8 cellular contexts compared by ENCODE assay signal in genomic region chr17:21119247-21119944, GRCh38. TPM values are rescaled to one million over a fixed set of nuclear protein-coding genes. Genes with fewer than 3 reads are reported as not detected.
DNase-seq lines count a peak whose midpoint lies in the region; ATAC-seq and TF ChIP-seq lines count a peak whose summit lies in the region.

No MANE protein-coding gene starts in this region.

- no peak overlapping the region for H3K4me3 Mint-ChIP-seq in CD4-positive, alpha-beta T cell
- H3K4me3 Mint-ChIP-seq in H9, result no peak overlapping the region
- no peak overlapping the region for H3K4me3 Mint-ChIP-seq in activated CD4-positive, alpha-beta T cell treated with anti-CD3 and anti-CD28 coated beads, Interleukin-2, amount 10 ng/mL, durations not matched to agents 24 days and 14 days

- H3K27me3 Mint-ChIP-seq in CD4-positive, alpha-beta T cell, result peaks cover 4% of the 10 kb centered on the region
- H3K27me3 Mint-ChIP-seq in H9 (ENCODE audit: low read depth), result no peaks in the 10 kb centered on the region; the same call in 1 of the 2 replicates
- H3K27me3 Mint-ChIP-seq in activated CD4-positive, alpha-beta T cell treated with anti-CD3 and anti-CD28 coated beads, Interleukin-2, amount 10 ng/mL, durations not matched to agents 24 days and 14 days, result peaks cover 7% of the 10 kb centered on the region

- H3K4me1 Mint-ChIP-seq in CD4-positive, alpha-beta T cell (ENCODE audit: low read depth), result peaks cover 10% of the 10 kb centered on the region
- peaks cover 13 to 14% of the 10 kb centered on the region in 2 experiments for H3K4me1 Mint-ChIP-seq in H9
- peaks cover 6% of the 10 kb centered on the region for H3K4me1 Mint-ChIP-seq in activated CD4-positive, alpha-beta T cell treated with anti-CD3 and anti-CD28 coated beads, Interleukin-2, amount 10 ng/mL, durations not matched to agents 24 days and 14 days

- intact Hi-C loops in CD4-positive, alpha-beta T cell (cut with DNase I, micrococcal nuclease), result loop anchor here (1.0 to 5.0 kb wide), 5 partner anchors 95 to 394 kb away; partner anchors contain the start of gene TMEM11 (in 1 of the 2)
- intact Hi-C loops in activated CD4-positive, alpha-beta T cell treated with anti-CD3 and anti-CD28 coated beads, Interleukin-2, amount 10 ng/mL, durations not matched to agents 24 days and 14 days (cut with micrococcal nuclease), result loop anchor here (1.0 kb wide), 2 partner anchors 8 to 394 kb away; no protein-coding TSS in a partner anchor
- intact Hi-C loops in lower lobe of right lung (cut with DNase I), result no loop called here

- H2BK5ac ChIP-seq in H9 (ENCODE audit: insufficient read length, low read length), result no peak overlapping the region

- no peak overlapping the region for H3K9ac ChIP-seq in H9 (ENCODE audit: extremely low read depth, insufficient read length, low read length)

- H4K20me1 ChIP-seq in H9 (ENCODE audit: control insufficient read depth, insufficient read depth, insufficient read length), result no peaks in the 10 kb centered on the region

- peak; percentile 52 to 72 (median 59) for DNase-seq in CD4-positive, alpha-beta T cell
- DNase-seq in H9 (peak; percentile 87), NCI-H446 treated with DMSO at 0.1 percent for 48 hours (lab: John Stamatoyannopoulos, UW) (peak; percentile 1), coronary artery (ENCODE audit: low spot score) (peak; percentile 81), lower lobe of right lung (peak; percentile 76)
- DNase-seq in activated CD4-positive, alpha-beta T cell treated with anti-CD3 and anti-CD28 coated beads, Interleukin-2, amount 10 ng/mL, durations not matched to agents 24 days and 14 days, result peak; percentile 90
- peak; percentile 42 to 52 (median 43) for DNase-seq in stimulated activated CD4-positive, alpha-beta T cell treated with anti-CD3 and anti-CD28 coated beads, TNF-alpha, amount 100 ng/mL, for 4 hours (ENCODE audit: low read depth in 3 of 3)

- peak; percentile 98 for ATAC-seq in CD4-positive, alpha-beta T cell (ENCODE audit: poor library complexity)
- ATAC-seq in lower lobe of right lung (peak; percentile 83 to 86), HG03039 (IDR thresholded peaks at IDR 0.05; ENCODE audit: unreplicated experiment) (no peak)

- peaks cover 3% of the 10 kb centered on the region; the same call in 1 of the 2 replicates for H3K4me1 ChIP-seq in H9 (ENCODE audit: insufficient read depth, low read length)
- no peaks in the 10 kb centered on the region for H3K4me1 ChIP-seq in lower lobe of right lung

- no peak overlapping the region for H3K14ac ChIP-seq in H9 (ENCODE audit: insufficient read depth, low read length)

- no peaks in the 10 kb centered on the region for H3K27me3 ChIP-seq in CD4-positive, alpha-beta T cell (ENCODE audit: control insufficient read depth, insufficient read depth, low read length)
- H3K27me3 ChIP-seq in H9 (ENCODE audit: insufficient read depth, low read length) (no peaks in the 10 kb centered on the region), lower lobe of right lung (ENCODE audit: low read depth) (no peaks in the 10 kb centered on the region)

- CTCF ChIA-PET in CD4-positive, alpha-beta T cell (lab: Charles Lee), result interaction anchor here (0.6 to 2.7 kb wide), 16 partner anchors 8 to 393 kb away, joined by 3 to 19 read pairs (median 5); no protein-coding TSS in a partner anchor

- H3K56ac ChIP-seq in H9 (ENCODE audit: insufficient read length, low read depth, low read length), result no peak overlapping the region

- no peaks in the 10 kb centered on the region for H3K36me3 ChIP-seq in lower lobe of right lung

- no peak overlapping the region for H4K5ac ChIP-seq in H9 (ENCODE audit: insufficient read length, low read depth, low read length)

- POLR2A ChIA-PET in CD4-positive, alpha-beta T cell (lab: Charles Lee), result interaction anchor here (0.8 to 1.5 kb wide), 5 partner anchors 76 to 393 kb away, joined by 3 to 8 read pairs (median 4); partner anchors contain the start of gene USP22

- H2BK120ac ChIP-seq in H9 (ENCODE audit: low read depth, low read length, poor library complexity, severe bottlenecking), result no peak overlapping the region

- no CpG with 5 or more reads among the region's 25 CpGs for WGBS in H9 (ENCODE audit: extremely low coverage, insufficient read length, low lambda C conversion rate)

- no peak overlapping the region for H2BK12ac ChIP-seq in H9 (ENCODE audit: insufficient read length, low read depth, low read length)

- no peak overlapping the region for H3K23ac ChIP-seq in H9 (ENCODE audit: insufficient read length, low read depth, low read length)

- no peaks in the 10 kb centered on the region for H3K23me2 ChIP-seq in H9 (ENCODE audit: insufficient read length, low read depth, low read length, poor library complexity, severe bottlenecking)

- H4K8ac ChIP-seq in H9 (replicated peaks; ENCODE audit: insufficient read length, low read depth, low read length), result no peak overlapping the region

- no peak overlapping the region for H2BK20ac ChIP-seq in H9 (ENCODE audit: low read depth, low read length, poor library complexity, severe bottlenecking)

- H3K18ac ChIP-seq in H9 (ENCODE audit: insufficient read length, low read depth, low read length), result no peak overlapping the region

- H3K4me3 ChIP-seq in coronary artery (peak overlapping the region; percentile 42), lower lobe of right lung (no peak overlapping the region)

- H2BK15ac ChIP-seq in H9 (ENCODE audit: low read depth, low read length), result no peak overlapping the region

- H3K79me1 ChIP-seq in H9 (ENCODE audit: insufficient read depth, low read depth, low read length, poor library complexity, severe bottlenecking), result no peaks in the 10 kb centered on the region

- H2AK5ac ChIP-seq in H9 (ENCODE audit: insufficient read length, low read length), result no peak overlapping the region

- H2AFZ ChIP-seq in H9 (ENCODE audit: low read length), result no peak overlapping the region

- H3K4ac ChIP-seq in H9 (ENCODE audit: low read depth, low read length), result no peak overlapping the region

- no peak overlapping the region for H3K27ac Mint-ChIP-seq in CD4-positive, alpha-beta T cell
- H3K27ac Mint-ChIP-seq in H9, result no peak overlapping the region
- no peak overlapping the region for H3K27ac Mint-ChIP-seq in activated CD4-positive, alpha-beta T cell treated with anti-CD3 and anti-CD28 coated beads, Interleukin-2, amount 10 ng/mL, durations not matched to agents 24 days and 14 days

- no peaks in the 10 kb centered on the region for H3K36me3 Mint-ChIP-seq in CD4-positive, alpha-beta T cell (ENCODE audit: low read depth)
- no peaks in the 10 kb centered on the region for H3K36me3 Mint-ChIP-seq in H9 (ENCODE audit: insufficient read depth in 1 of 3, low read depth in 3 of 3)
- no peaks in the 10 kb centered on the region for H3K36me3 Mint-ChIP-seq in activated CD4-positive, alpha-beta T cell treated with anti-CD3 and anti-CD28 coated beads, Interleukin-2, amount 10 ng/mL, durations not matched to agents 24 days and 14 days (ENCODE audit: low read depth)

- H4K91ac ChIP-seq in H9 (ENCODE audit: insufficient read length, low read depth, low read length), result no peak overlapping the region

- H3K9me3 ChIP-seq in CD4-positive, alpha-beta T cell (ENCODE audit: control insufficient read depth, low read length), result no peaks in the 10 kb centered on the region
- H3K9me3 ChIP-seq in H9 (ENCODE audit: control insufficient read depth, low read depth, low read length) (no peaks in the 10 kb centered on the region), lower lobe of right lung (no peaks in the 10 kb centered on the region)

- H3K79me2 ChIP-seq in H9 (ENCODE audit: insufficient read depth, low read length), result no peaks in the 10 kb centered on the region

- no peaks in the 10 kb centered on the region for H3K9me3 Mint-ChIP-seq in CD4-positive, alpha-beta T cell
- H3K9me3 Mint-ChIP-seq in H9, result no peaks in the 10 kb centered on the region
- H3K9me3 Mint-ChIP-seq in activated CD4-positive, alpha-beta T cell treated with anti-CD3 and anti-CD28 coated beads, Interleukin-2, amount 10 ng/mL, durations not matched to agents 24 days and 14 days, result no peaks in the 10 kb centered on the region

- no peak overlapping the region for H3K4me2 ChIP-seq in H9 (ENCODE audit: insufficient read depth, insufficient read length, low read length)

- peak; percentile 80 for TF ChIP-seq CTCF in CD4-positive, alpha-beta T cell (IDR thresholded peaks at IDR 0.05)
- TF ChIP-seq CTCF in H9 (conservative IDR thresholded peaks at IDR 0.05) (peak; percentile 91), coronary artery (IDR thresholded peaks at IDR 0.05) (peak; percentile 73), lower lobe of right lung (IDR thresholded peaks at IDR 0.05) (peak; percentile 83)

- no peak overlapping the region for H3T11ph ChIP-seq in H9 (ENCODE audit: low read length)

- H3K27ac ChIP-seq in CD4-positive, alpha-beta T cell (ENCODE audit: low read depth, low read length), result no peak overlapping the region
- no peak overlapping the region for H3K27ac ChIP-seq in H9 (ENCODE audit: insufficient read length, low read depth, low read length)
- peak overlapping the region; percentile 17 to 57 for H3K27ac ChIP-seq in coronary artery
- H3K27ac ChIP-seq in lower lobe of right lung, result no peak overlapping the region

RNA-seq across cellular contexts. Expression of gene DHRS7B, which starts 7.4 kb away (rescaled TPM):
- total RNA-seq in CD4-positive, alpha-beta T cell, result 1 to 10 TPM; 4.9 to 5.2 TPM
- total RNA-seq in H9 (2021), result 17.2 and 20.3 TPM in 2 replicates
- 19.4 and 22.8 TPM in 2 replicates for total RNA-seq in activated CD4-positive, alpha-beta T cell treated with anti-CD3 and anti-CD28 coated beads, Interleukin-2, amount 10 ng/mL, durations not matched to agents 24 days and 14 days
- total RNA-seq in lower lobe of right lung, result 20.9 TPM

Comparison
In these comparisons a context has a peak if more than half of its experiments do, and no peak if none do; other contexts are left out.
1. DNase-seq: peak in every context shown above with its lines; median percentile 90 in activated CD4-positive, alpha-beta T cell treated with anti-CD3 and anti-CD28 coated beads, Interleukin-2, amount 10 ng/mL, durations not matched to agents 24 days and 14 days; 87 in H9; 81 in coronary artery; 76 in lower lobe of right lung; 59 in CD4-positive, alpha-beta T cell; 43 in stimulated activated CD4-positive, alpha-beta T cell treated with anti-CD3 and anti-CD28 coated beads, TNF-alpha, amount 100 ng/mL, for 4 hours; 1 in NCI-H446 treated with DMSO at 0.1 percent for 48 hours.
2. H3K27ac ChIP-seq: peak in coronary artery (2 of 2); none in CD4-positive, alpha-beta T cell (single experiment), H9 (single experiment) and lower lobe of right lung (single experiment).
3. Peak in every context shown above with its lines, with median percentiles within 50 percentile points of each other: CTCF ChIP-seq.